ENCODE assay signal across 17 cellular contexts in the genomic region with DNA sequence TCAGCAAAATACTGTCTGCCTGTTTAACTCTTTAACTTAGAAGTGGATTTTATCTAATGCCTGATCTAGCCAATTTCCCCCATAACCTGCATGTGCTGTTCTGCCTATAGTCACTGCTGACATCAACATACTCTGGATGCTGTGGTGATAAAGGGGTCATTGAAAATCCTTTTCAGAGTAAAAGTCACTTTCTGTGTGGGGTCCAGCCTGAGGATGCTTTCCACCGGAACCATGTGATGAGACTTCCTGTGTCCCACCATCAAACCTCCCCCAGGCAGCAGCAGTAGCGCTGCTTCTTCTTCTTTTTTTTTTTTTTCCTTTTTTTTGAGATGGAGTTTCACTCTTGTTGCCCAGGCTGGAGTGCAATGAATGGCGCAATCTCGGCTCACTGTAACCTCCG.
DNase-seq lines count a peak whose midpoint lies in the region; ATAC-seq and TF ChIP-seq lines count a peak whose summit lies in the region.
"Had no signal": no experiment of that assay in that cellular context is flagged by ENCODE, and none has a peak within 500 bp of the region (broad histone marks: within the 10 kb centered on the region; RNA-seq: fewer than 3 reads in every experiment).

No MANE protein-coding gene starts in this region.

- no peak overlapping the region for H3K9ac ChIP-seq in SK-N-MC (ENCODE audit: insufficient read length)

- no peak for ATAC-seq in gastroesophageal sphincter
- ATAC-seq in HG03039 (IDR thresholded peaks at IDR 0.05; ENCODE audit: unreplicated experiment): no peak
- ATAC-seq: PC-3, T-cell had no signal

- TF ChIP-seq CTCF in gastroesophageal sphincter (IDR thresholded peaks at IDR 0.05): no peak

- no peaks in the 10 kb centered on the region for H3K36me3 ChIP-seq in SK-N-MC (ENCODE audit: insufficient read depth, low read length)
- no peaks in the 10 kb centered on the region for H3K36me3 ChIP-seq in gastroesophageal sphincter
- H3K36me3 ChIP-seq: BE2C, HAP-1, MG63 had no signal

- no peak for TF ChIP-seq EP300 in gastroesophageal sphincter (IDR thresholded peaks at IDR 0.05)

- no peak for TF ChIP-seq POLR2A in gastroesophageal sphincter (IDR thresholded peaks at IDR 0.05)

- WGBS in gastroesophageal sphincter (ENCODE audit: low coverage in 1 of 2), 2 donors: 82% methylated on average over 4 of the region's 5 CpGs; no CpG with 5 or more reads in 1 of the 2 donors

- H3K27me3 ChIP-seq in gastroesophageal sphincter: no peaks in the 10 kb centered on the region
- H3K27me3 ChIP-seq: BE2C, MG63 had no signal

- H3K9me3 ChIP-seq in SK-N-MC (ENCODE audit: low read depth, low read length) (no peaks in the 10 kb centered on the region; the same call in 1 of the 2 replicates), gastroesophageal sphincter (peaks cover 0 to 5% (median 0%) of the 10 kb centered on the region in 3 donors)
- H3K9me3 ChIP-seq: BE2C, HAP-1, MG63 had no signal

- peak overlapping the region; percentile 88 for H3K27ac ChIP-seq in SK-N-MC
- H3K27ac ChIP-seq in gastroesophageal sphincter: no peak overlapping the region
- H3K27ac ChIP-seq: HL-60 had no signal

- no peaks in the 10 kb centered on the region for H3K4me1 ChIP-seq in gastroesophageal sphincter
- H3K4me1 ChIP-seq: BE2C, HAP-1 had no signal

- no peak overlapping the region for H3K4me3 ChIP-seq in Jurkat, Clone E6-1 (ENCODE audit: low read length)
- peak overlapping the region; percentile 72 for H3K4me3 ChIP-seq in SK-N-MC
- H3K4me3 ChIP-seq in gastroesophageal sphincter: no peak overlapping the region
- H3K4me3 ChIP-seq: HAP-1, MG63 had no signal

- DNase-seq in Daoy (ENCODE audit: low read depth) (peak; percentile 15), SK-N-MC (ENCODE audit: low read depth, low spot score) (peak; percentile 24), left kidney (ENCODE audit: low read depth, low spot score) (peak; percentile 43)
- DNase-seq in Jurkat, Clone E6-1 (ENCODE audit: low read depth, low spot score): peak; percentile 8
- no peak for DNase-seq in activated CD4-positive, alpha-beta T cell treated with anti-CD3 and anti-CD28 coated beads for 1 hour
- DNase-seq: BE2C; CD4-positive, alpha-beta memory T cell; KBM-7; MG63; NCI-H1092 treated with DMSO at 0.1 percent for 48 hours; NCI-H187 treated with DMSO at 0.1 percent for 48 hours; PC-3; T-cell had no signal
